In genomic region chr10:30431435-30431911, GRCh38 we compare ENCODE assay signal across 11 cellular contexts. TPM values are rescaled to one million over a fixed set of nuclear protein-coding genes. Genes with fewer than 3 reads are reported as not detected.
DNase-seq lines count a peak whose midpoint lies in the region; ATAC-seq, FAIRE-seq and TF ChIP-seq lines count a peak whose summit lies in the region.
"Had no signal": no experiment of that assay in that cellular context is flagged by ENCODE, and none has a peak within 500 bp of the region (broad histone marks: within the 10 kb centered on the region; RNA-seq: fewer than 3 reads in every experiment).

No MANE protein-coding gene starts in this region.

- H3K36me3 Mint-ChIP-seq in T-helper 2 cell treated with Interferon-gamma antibody and Interleukin-4, amounts not matched to agents 5 μg/mL and 100 μg/mL, for 36 hours (ENCODE audit: low read depth) = peaks cover 3% of the 10 kb centered on the region
- peaks cover 3% of the 10 kb centered on the region for H3K36me3 Mint-ChIP-seq in type B pancreatic cell

- H3K36me3 ChIP-seq in bronchial epithelial cell (ENCODE audit: control insufficient read depth, insufficient read depth, low read length) = no peaks in the 10 kb centered on the region
- H3K36me3 ChIP-seq in mucosa of stomach (ENCODE audit: control insufficient read depth, insufficient read depth, low read length) = no peaks in the 10 kb centered on the region
- H3K36me3 ChIP-seq: cardiac muscle cell had no signal

- H3K27me3 Mint-ChIP-seq in T-helper 2 cell treated with Interferon-gamma antibody and Interleukin-4, amounts not matched to agents 5 μg/mL and 100 μg/mL, for 36 hours (ENCODE audit: low read depth) = peaks cover 15% of the 10 kb centered on the region
- peaks cover 4% of the 10 kb centered on the region for H3K27me3 Mint-ChIP-seq in type B pancreatic cell
- H3K27me3 Mint-ChIP-seq: stimulated activated naive CD8-positive, alpha-beta T cell treated with anti-CD3 and anti-CD28 coated beads, Interleukin-15, Interleukin-2, amounts not matched to agents 100 ng/mL and 50 ng/mL, for 24 hours had no signal

- H3K4me3 Mint-ChIP-seq in T-helper 2 cell treated with Interferon-gamma antibody and Interleukin-4, amounts not matched to agents 5 μg/mL and 100 μg/mL, for 36 hours = peak overlapping the region; percentile 58
- peak overlapping the region; percentile 81 for H3K4me3 Mint-ChIP-seq in type B pancreatic cell
- H3K4me3 Mint-ChIP-seq: stimulated activated naive CD8-positive, alpha-beta T cell treated with anti-CD3 and anti-CD28 coated beads, Interleukin-15, Interleukin-2, amounts not matched to agents 100 ng/mL and 50 ng/mL, for 24 hours had no signal

- H3K27ac Mint-ChIP-seq in T-helper 2 cell treated with Interferon-gamma antibody and Interleukin-4, amounts not matched to agents 5 μg/mL and 100 μg/mL, for 36 hours = peak overlapping the region; percentile 1
- H3K27ac Mint-ChIP-seq in type B pancreatic cell = peak overlapping the region; percentile 94
- H3K27ac Mint-ChIP-seq: stimulated activated naive CD8-positive, alpha-beta T cell treated with anti-CD3 and anti-CD28 coated beads, Interleukin-15, Interleukin-2, amounts not matched to agents 100 ng/mL and 50 ng/mL, for 24 hours had no signal

- no peaks in the 10 kb centered on the region for H3K9me3 ChIP-seq in mucosa of stomach (ENCODE audit: control insufficient read depth, low read length)

- FAIRE-seq in bronchial epithelial cell (lab: Jason Lieb, UNC) = no peak

- ATAC-seq in HG02840 (IDR thresholded peaks at IDR 0.05; ENCODE audit: low FRiP score, unreplicated experiment) = no peak

- peaks cover 57% of the 10 kb centered on the region for H3K4me1 Mint-ChIP-seq in T-helper 2 cell treated with Interferon-gamma antibody and Interleukin-4, amounts not matched to agents 5 μg/mL and 100 μg/mL, for 36 hours (ENCODE audit: low read depth)
- H3K4me1 Mint-ChIP-seq in type B pancreatic cell (ENCODE audit: unreplicated experiment) = peaks cover 36% of the 10 kb centered on the region

- H3K9me3 Mint-ChIP-seq in T-helper 2 cell treated with Interferon-gamma antibody and Interleukin-4, amounts not matched to agents 5 μg/mL and 100 μg/mL, for 36 hours = no peaks in the 10 kb centered on the region
- H3K9me3 Mint-ChIP-seq in type B pancreatic cell = peaks cover 5% of the 10 kb centered on the region
- H3K9me3 Mint-ChIP-seq: stimulated activated naive CD8-positive, alpha-beta T cell treated with anti-CD3 and anti-CD28 coated beads, Interleukin-15, Interleukin-2, amounts not matched to agents 100 ng/mL and 50 ng/mL, for 24 hours had no signal

- DNase-seq in T-helper 2 cell treated with Interferon-gamma antibody and Interleukin-4, amounts not matched to agents 5 μg/mL and 100 μg/mL, for 36 hours (ENCODE audit: low spot score) = no peak
- DNase-seq in T-helper 2 cell (no peak), bronchial epithelial cell (ENCODE audit: low read depth) (peak; percentile 61), type B pancreatic cell (ENCODE audit: extremely low spot score, unreplicated experiment) (no peak), DMS 273 treated with DMSO at 0.1 percent for 48 hours (lab: John Stamatoyannopoulos, UW) (no peak), RKO (ENCODE audit: low spot score) (no peak)

- peaks cover 44% of the 10 kb centered on the region for H3K4me1 ChIP-seq in mucosa of stomach (ENCODE audit: control insufficient read depth, insufficient read depth, low read length)

- no peak overlapping the region for H3K4me3 ChIP-seq in bronchial epithelial cell (ENCODE audit: low read depth, low read length)
- H3K4me3 ChIP-seq in mucosa of stomach (ENCODE audit: low read length) = peak overlapping the region; percentile 12
- H3K4me3 ChIP-seq: cardiac muscle cell, SK-N-MC had no signal

- no peaks in the 10 kb centered on the region for H3K27me3 ChIP-seq in bronchial epithelial cell (ENCODE audit: control insufficient read depth, insufficient read depth, low read length)
- H3K27me3 ChIP-seq in mucosa of stomach (ENCODE audit: control insufficient read depth, insufficient read depth, low read length) = no peaks in the 10 kb centered on the region
- H3K27me3 ChIP-seq: cardiac muscle cell had no signal

- H3K9ac ChIP-seq in mucosa of stomach (ENCODE audit: low read length) = peak overlapping the region; percentile 47

- no peak for TF ChIP-seq CTCF in bronchial epithelial cell (IDR thresholded peaks at IDR 0.05; ENCODE audit: insufficient read depth, low read length, severe bottlenecking)
- no peak for TF ChIP-seq CTCF in type B pancreatic cell (conservative IDR thresholded peaks at IDR 0.05)

RNA-seq across cellular contexts. Expression of gene MAP3K8, which starts 2.5 kb away (rescaled TPM):
- total RNA-seq in bronchial epithelial cell (1.6 and 3.5 TPM in 2 replicates), type B pancreatic cell (ENCODE audit: low replicate concordance) (22.6 and 37.3 TPM in 2 replicates)
